ENCODE assay signal across 9 cellular contexts in the genomic region with DNA sequence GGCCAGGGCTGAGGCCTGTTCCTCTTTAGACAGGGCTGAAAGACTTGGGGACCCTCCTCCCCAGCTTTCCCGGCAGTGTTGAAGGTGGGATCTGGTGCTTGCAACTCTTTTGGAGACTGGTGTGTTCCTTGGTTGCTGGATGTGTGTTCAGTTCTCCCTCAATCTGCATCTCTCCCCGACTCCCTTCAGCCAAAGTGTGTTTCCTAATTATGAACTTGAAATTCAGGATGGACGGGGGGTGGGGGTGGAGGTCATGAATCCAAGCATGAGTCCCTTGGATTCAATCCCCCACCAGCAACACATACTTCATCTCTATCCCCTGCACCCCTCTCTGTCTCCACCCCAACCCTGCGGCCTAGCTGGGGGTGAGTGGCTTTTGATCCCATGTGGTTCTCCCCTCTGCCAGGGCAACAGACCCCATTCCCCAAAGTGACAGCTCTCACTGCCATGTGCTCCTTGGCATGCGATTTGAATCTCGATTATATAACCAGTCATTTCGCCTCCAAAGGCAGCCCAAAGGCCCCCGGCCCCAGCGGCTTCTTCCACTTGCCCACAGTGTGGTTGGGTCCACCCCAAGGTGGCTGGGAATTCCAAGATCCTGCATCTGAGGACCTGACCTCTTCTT. TPM values are rescaled to one million over a fixed set of nuclear protein-coding genes. Genes with fewer than 3 reads are reported as not detected.
DNase-seq lines count a peak whose midpoint lies in the region; ATAC-seq and TF ChIP-seq lines count a peak whose summit lies in the region.
"Had no signal": no experiment of that assay in that cellular context is flagged by ENCODE, and none has a peak within 500 bp of the region (broad histone marks: within the 10 kb centered on the region; RNA-seq: fewer than 3 reads in every experiment).

No MANE protein-coding gene starts in this region.

- no peaks in the 10 kb centered on the region for H3K36me3 ChIP-seq in right atrium auricular region
- no peaks in the 10 kb centered on the region for H3K36me3 ChIP-seq in colonic mucosa
- no peaks in the 10 kb centered on the region for H3K36me3 ChIP-seq in naive thymus-derived CD4-positive, alpha-beta T cell (ENCODE audit: control insufficient read depth in 2 of 3, insufficient read depth in 3 of 3, low read length in 3 of 3)

- peaks cover 7 to 25% (median 12%) of the 10 kb centered on the region in 7 donors for H3K4me1 Mint-ChIP-seq in naive thymus-derived CD4-positive, alpha-beta T cell

- H3K4me3 Mint-ChIP-seq in naive thymus-derived CD4-positive, alpha-beta T cell: peak overlapping the region; percentile 43 to 74 (median 69)

- H3K27ac Mint-ChIP-seq in naive thymus-derived CD4-positive, alpha-beta T cell: peak overlapping the region in 5 of 9 donors; percentile 13 to 58 (median 51)

- CTCF ChIA-PET in naive thymus-derived CD4-positive, alpha-beta T cell (lab: Charles Lee): no interaction called here

- no peak for ATAC-seq in left cardiac atrium
- ATAC-seq in naive thymus-derived CD4-positive, alpha-beta T cell: no peak
- ATAC-seq in HG02798 (IDR thresholded peaks at IDR 0.05; ENCODE audit: poor library complexity, unreplicated experiment): no peak
- ATAC-seq in HG02938 (IDR thresholded peaks at IDR 0.05; ENCODE audit: unreplicated experiment): no peak
- ATAC-seq in HG03025 (IDR thresholded peaks at IDR 0.05; ENCODE audit: low FRiP score, unreplicated experiment): no peak

- intact Hi-C loops in left cardiac atrium (cut with DNase I): loop anchor here (5.0 to 10.0 kb wide), 3 partner anchors 38 to 235 kb away; no protein-coding TSS in a partner anchor
- intact Hi-C loops in colonic mucosa (cut with DNase I): no loop called here
- intact Hi-C loops in naive thymus-derived CD4-positive, alpha-beta T cell (cut with micrococcal nuclease): no loop called here

- TF ChIP-seq CTCF in right atrium auricular region (IDR thresholded peaks at IDR 0.05): no peak
- TF ChIP-seq CTCF in colonic mucosa (IDR thresholded peaks at IDR 0.05): no peak

- H3K9me3 ChIP-seq in right atrium auricular region (no peaks in the 10 kb centered on the region), colonic mucosa (no peaks in the 10 kb centered on the region)
- no peaks in the 10 kb centered on the region for H3K9me3 ChIP-seq in naive thymus-derived CD4-positive, alpha-beta T cell (ENCODE audit: control insufficient read depth in 2 of 3, low read length in 3 of 3)

- H3K4me1 ChIP-seq in right atrium auricular region: peaks cover 0 to 73% of the 10 kb centered on the region in 2 donors
- H3K4me1 ChIP-seq in colonic mucosa: peaks cover 4% of the 10 kb centered on the region
- H3K4me1 ChIP-seq in naive thymus-derived CD4-positive, alpha-beta T cell (ENCODE audit: control insufficient read depth in 2 of 2, insufficient read depth in 2 of 2, low read length in 2 of 2): peaks cover 5 to 10% of the 10 kb centered on the region in 2 donors

- H3K27ac ChIP-seq in right atrium auricular region (peak overlapping the region; percentile 97 to 98), colonic mucosa (peak overlapping the region; percentile 85)
- no peak overlapping the region for H3K27ac ChIP-seq in naive thymus-derived CD4-positive, alpha-beta T cell (ENCODE audit: low read depth, low read length)

- DNase-seq in right atrium auricular region (ENCODE audit: low spot score): no peak
- DNase-seq in left cardiac atrium: no peak
- DNase-seq in colonic mucosa: no peak
- no peak for DNase-seq in naive thymus-derived CD4-positive, alpha-beta T cell
- DNase-seq in superior temporal gyrus (ENCODE audit: extremely low spot score): no peak
- DNase-seq: NCI-H510A had no signal

- peaks cover under 1 to 36% (median 10%) of the 10 kb centered on the region in 5 donors for H3K27me3 Mint-ChIP-seq in naive thymus-derived CD4-positive, alpha-beta T cell

- peak overlapping the region; percentile 32 to 34 for H3K9ac ChIP-seq in colonic mucosa (ENCODE audit: low read depth in 2 of 2, low read length in 2 of 2)

- peak overlapping the region; percentile 76 to 98 for H3K4me3 ChIP-seq in right atrium auricular region
- peak overlapping the region; percentile 71 for H3K4me3 ChIP-seq in colonic mucosa
- H3K4me3 ChIP-seq in naive thymus-derived CD4-positive, alpha-beta T cell (ENCODE audit: low read length): no peak overlapping the region

- no peaks in the 10 kb centered on the region for H3K9me3 Mint-ChIP-seq in naive thymus-derived CD4-positive, alpha-beta T cell

- POLR2A ChIA-PET in naive thymus-derived CD4-positive, alpha-beta T cell (lab: Charles Lee): no interaction called here

- H3K27me3 ChIP-seq in right atrium auricular region (no peaks in the 10 kb centered on the region), colonic mucosa (no peaks in the 10 kb centered on the region)
- H3K27me3 ChIP-seq in naive thymus-derived CD4-positive, alpha-beta T cell (ENCODE audit: control insufficient read depth in 2 of 2, insufficient read depth in 2 of 2, low read length in 2 of 2): peaks cover 0 to 9% of the 10 kb centered on the region in 2 donors

- H3K36me3 Mint-ChIP-seq in naive thymus-derived CD4-positive, alpha-beta T cell: no peaks in the 10 kb centered on the region

RNA-seq across cellular contexts. Expression of gene ARHGAP23, which starts 1.3 kb away (rescaled TPM):
- total RNA-seq in right atrium auricular region (10 to 100 TPM; 59.9 to 95.6 TPM), left cardiac atrium (10 to 100 TPM; 54.1 to 91.9 TPM), colonic mucosa (10 to 100 TPM in 1 of 2 donors, 1 to 10 TPM in 1; 4.0 to 14.1 TPM)
- total RNA-seq in naive thymus-derived CD4-positive, alpha-beta T cell: 1 to 10 TPM in 1 of 5 experiments, under 1 TPM in 2, not detected in 2; 0.24 to 1.3 (median 0.34) TPM
- not detected for polyA plus RNA-seq in naive thymus-derived CD4-positive, alpha-beta T cell

Comparison
In these comparisons a context has a peak if more than half of its experiments do, and no peak if none do; other contexts are left out.
1. intact Hi-C loops: an anchor here in left cardiac atrium (5.0 to 10.0 kb wide); none called in colonic mucosa and naive thymus-derived CD4-positive, alpha-beta T cell.